23 cellular contexts compared by ENCODE assay signal in the genomic region with DNA sequence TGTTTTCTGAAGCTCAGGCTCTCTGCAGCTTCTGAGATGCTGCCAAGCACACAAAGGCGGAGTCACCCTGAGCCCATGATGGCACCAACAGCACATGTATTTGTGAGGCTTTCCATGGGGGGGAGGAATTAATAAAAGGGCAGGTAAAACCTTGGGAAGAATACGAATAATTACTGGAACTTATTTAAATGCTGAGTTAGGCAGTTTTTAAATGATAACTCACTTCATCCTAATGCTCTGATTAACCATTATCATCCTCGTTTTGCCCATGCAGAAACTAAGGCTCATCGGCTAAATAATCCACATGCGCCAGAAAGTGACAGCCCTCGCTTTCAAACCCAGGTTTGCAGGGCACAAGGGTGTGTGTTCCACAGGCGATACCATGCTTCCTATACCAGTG.
"Had no signal": no experiment of that assay in that cellular context is flagged by ENCODE, and none has a peak within 500 bp of the region (broad histone marks: within the 10 kb centered on the region; RNA-seq: fewer than 3 reads in every experiment).

No MANE protein-coding gene starts in this region.

- H3K4me1 Mint-ChIP-seq: activated CD4-positive, alpha-beta T cell treated with anti-CD3 and anti-CD28 coated beads, Interleukin-2, amount 10 ng/mL, durations not matched to agents 7 days and 5 days; activated CD8-positive, alpha-beta memory T cell treated with anti-CD3 and anti-CD28 coated beads, Interleukin-2, amount 10 ng/mL, durations not matched to agents 7 days and 5 days; activated naive CD4-positive, alpha-beta T cell treated with anti-CD3 and anti-CD28 coated beads, Interleukin-2, amount 10 ng/mL, durations not matched to agents 7 days and 5 days; T-cell had no signal

- H3K4me3 ChIP-seq: coronary artery, esophagus muscularis mucosa, gastroesophageal sphincter, testis had no signal

- H3K4me3 Mint-ChIP-seq: activated CD4-positive, alpha-beta T cell treated with anti-CD3 and anti-CD28 coated beads, Interleukin-2, amount 10 ng/mL, durations not matched to agents 7 days and 5 days; activated CD8-positive, alpha-beta memory T cell treated with anti-CD3 and anti-CD28 coated beads, Interleukin-2, amount 10 ng/mL, durations not matched to agents 7 days and 5 days; activated CD8-positive, alpha-beta T cell treated with anti-CD3 and anti-CD28 coated beads for 36 hours; activated naive CD4-positive, alpha-beta T cell treated with anti-CD3 and anti-CD28 coated beads, Interleukin-2, amount 10 ng/mL, durations not matched to agents 7 days and 5 days; naive thymus-derived CD8-positive, alpha-beta T cell; T-cell; T-helper 2 cell treated with Interferon-gamma antibody and Interleukin-4, amounts not matched to agents 5 μg/mL and 100 μg/mL, for 36 hours had no signal

- H3K9me3 ChIP-seq: esophagus muscularis mucosa, gastroesophageal sphincter, testis had no signal

- H3K36me3 ChIP-seq: esophagus muscularis mucosa, gastroesophageal sphincter had no signal

- H3K27me3 Mint-ChIP-seq: activated CD4-positive, alpha-beta T cell treated with anti-CD3 and anti-CD28 coated beads, Interleukin-2, amount 10 ng/mL, durations not matched to agents 7 days and 5 days; activated CD8-positive, alpha-beta memory T cell treated with anti-CD3 and anti-CD28 coated beads, Interleukin-2, amount 10 ng/mL, durations not matched to agents 7 days and 5 days; activated naive CD4-positive, alpha-beta T cell treated with anti-CD3 and anti-CD28 coated beads, Interleukin-2, amount 10 ng/mL, durations not matched to agents 7 days and 5 days had no signal

- FAIRE-seq: bronchial epithelial cell, kidney had no signal

- H3K27ac Mint-ChIP-seq: activated CD4-positive, alpha-beta T cell treated with anti-CD3 and anti-CD28 coated beads, Interleukin-2, amount 10 ng/mL, durations not matched to agents 7 days and 5 days; activated CD8-positive, alpha-beta memory T cell treated with anti-CD3 and anti-CD28 coated beads, Interleukin-2, amount 10 ng/mL, durations not matched to agents 7 days and 5 days; activated CD8-positive, alpha-beta T cell treated with anti-CD3 and anti-CD28 coated beads for 36 hours; activated naive CD4-positive, alpha-beta T cell treated with anti-CD3 and anti-CD28 coated beads, Interleukin-2, amount 10 ng/mL, durations not matched to agents 7 days and 5 days; naive thymus-derived CD8-positive, alpha-beta T cell; T-cell; T-helper 2 cell treated with Interferon-gamma antibody and Interleukin-4, amounts not matched to agents 5 μg/mL and 100 μg/mL, for 36 hours had no signal

- ATAC-seq: activated CD4-positive, CD25-positive, alpha-beta regulatory T cell treated with anti-CD3 and anti-CD28 coated beads, Interleukin-2, amount 50 U/mL, for 24 hours; activated CD8-positive, alpha-beta memory T cell treated with anti-CD3 and anti-CD28 coated beads, Interleukin-2, amount 10 ng/mL, durations not matched to agents 7 days and 5 days; activated CD8-positive, alpha-beta T cell treated with anti-CD3 and anti-CD28 coated beads for 36 hours; gastroesophageal sphincter; left lobe of liver; naive thymus-derived CD8-positive, alpha-beta T cell; sciatic nerve; T-cell had no signal

- H3K9me3 Mint-ChIP-seq: activated CD4-positive, alpha-beta T cell treated with anti-CD3 and anti-CD28 coated beads, Interleukin-2, amount 10 ng/mL, durations not matched to agents 7 days and 5 days; activated CD8-positive, alpha-beta T cell treated with anti-CD3 and anti-CD28 coated beads for 36 hours; naive thymus-derived CD8-positive, alpha-beta T cell had no signal

- H3K36me3 Mint-ChIP-seq: activated CD8-positive, alpha-beta memory T cell treated with anti-CD3 and anti-CD28 coated beads, Interleukin-2, amount 10 ng/mL, durations not matched to agents 7 days and 5 days; activated naive CD4-positive, alpha-beta T cell treated with anti-CD3 and anti-CD28 coated beads, Interleukin-2, amount 10 ng/mL, durations not matched to agents 7 days and 5 days; naive thymus-derived CD8-positive, alpha-beta T cell; T-cell had no signal

- H3K27ac ChIP-seq: coronary artery, esophagus muscularis mucosa, gastroesophageal sphincter, testis, VCaP had no signal

- H3K4me1 ChIP-seq: testis had no signal

- H3K27me3 ChIP-seq: esophagus muscularis mucosa, gastroesophageal sphincter, testis had no signal

- DNase-seq: activated CD4-positive, alpha-beta T cell treated with anti-CD3 and anti-CD28 coated beads, Interleukin-2, amount 10 ng/mL, durations not matched to agents 7 days and 5 days; activated CD8-positive, alpha-beta memory T cell treated with anti-CD3 and anti-CD28 coated beads, Interleukin-2, amount 10 ng/mL, durations not matched to agents 7 days and 5 days; activated CD8-positive, alpha-beta T cell treated with anti-CD3 and anti-CD28 coated beads for 36 hours; activated effector memory CD4-positive, alpha-beta T cell treated with anti-CD3 and anti-CD28 coated beads, Interleukin-2, amount 50 U/mL, for 16 hours; activated naive CD4-positive, alpha-beta T cell treated with anti-CD3 and anti-CD28 coated beads, Interleukin-2, amount 10 ng/mL, durations not matched to agents 7 days and 5 days; activated T-cell treated with anti-CD3 and anti-CD28 coated beads for 4 hours; amygdala; kidney; naive thymus-derived CD8-positive, alpha-beta T cell; stimulated activated CD4-positive, alpha-beta T cell treated with anti-CD3 and anti-CD28 coated beads, Interleukin-4, amount 100 ng/mL, for 1 hour; stimulated activated naive CD4-positive, alpha-beta T cell; T-cell; testis; trophoblast cell had no signal
